In the genomic region with DNA sequence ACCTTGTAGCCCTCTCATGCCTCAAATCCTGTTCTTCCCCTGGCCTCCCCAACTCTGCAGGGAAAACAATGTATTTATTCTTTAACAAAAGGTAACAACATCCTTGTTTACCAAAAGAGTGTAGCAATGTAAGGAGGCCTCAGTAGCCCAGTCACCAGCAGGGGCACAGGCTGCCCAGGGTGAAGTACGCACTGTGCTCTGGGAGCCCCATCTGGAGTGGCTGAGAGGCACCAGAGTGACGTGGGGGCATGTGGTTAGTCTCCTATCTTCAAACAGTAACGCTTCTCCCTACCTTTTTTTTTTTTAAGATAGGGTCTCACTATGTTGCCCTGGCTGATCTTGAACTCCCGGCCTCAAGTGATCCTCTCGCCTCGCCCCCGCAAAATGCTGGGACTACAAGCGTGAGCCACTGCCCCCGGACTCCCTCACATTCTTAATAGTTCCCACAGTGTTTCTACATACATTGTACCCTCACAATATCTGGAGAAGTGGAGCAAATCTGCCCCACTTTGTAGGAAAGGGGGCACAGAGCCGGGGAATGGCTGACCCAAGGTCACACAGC, we compare ENCODE assay signal across 12 cellular contexts. TPM values are rescaled to one million over a fixed set of nuclear protein-coding genes. Genes with fewer than 3 reads are reported as not detected.
A peak's percentile ranks its signal among the peaks of the same experiment; 100 is the strongest.
DNase-seq lines count a peak whose midpoint lies in the region; ATAC-seq and TF ChIP-seq lines count a peak whose summit lies in the region.
"Had no signal": no experiment of that assay in that cellular context is flagged by ENCODE, and none has a peak within 500 bp of the region (broad histone marks: within the 10 kb centered on the region; RNA-seq: fewer than 3 reads in every experiment).

No MANE protein-coding gene starts in this region.

- H3K27me3 ChIP-seq in heart right ventricle: peaks cover 0 to 18% (median 0%) of the 10 kb centered on the region in 7 donors

- DNase-seq in heart right ventricle (no peak), Right ventricle myocardium superior (no peak), neural crest cell (ENCODE audit: low read depth, low spot score) (no peak), nephron progenitor cell (no peak), COLO668 (lab: John Stamatoyannopoulos, UW; ENCODE audit: unreplicated experiment) (no peak), foreskin melanocyte (no peak)
- no peak for DNase-seq in central memory CD8-positive, alpha-beta T cell (ENCODE audit: low spot score in 2 of 2)
- DNase-seq: KBM-7, NCI-H524 had no signal

- no peaks in the 10 kb centered on the region for H3K9me3 Mint-ChIP-seq in central memory CD8-positive, alpha-beta T cell
- H3K9me3 Mint-ChIP-seq in neural crest cell (no peaks in the 10 kb centered on the region), nephron progenitor cell (no peaks in the 10 kb centered on the region)

- H3K27ac ChIP-seq in heart right ventricle (peak overlapping the region; percentile 53 to 92 (median 73)), urinary bladder (ENCODE audit: low read depth) (peak overlapping the region; percentile 73)
- H3K27ac ChIP-seq: C4-2B had no signal

- ATAC-seq in heart right ventricle: no peak
- no peak for ATAC-seq in Right ventricle myocardium superior (ENCODE audit: poor library complexity)
- ATAC-seq in central memory CD8-positive, alpha-beta T cell (replicated peaks; ENCODE audit: extremely low read depth, poor library complexity, severe bottlenecking): no peak
- ATAC-seq: SK-N-SH treated with all-trans-retinoic acid at 6 μM for 48 hours had no signal

- H3K4me1 Mint-ChIP-seq in central memory CD8-positive, alpha-beta T cell: peaks cover 67% of the 10 kb centered on the region
- peaks cover 39% of the 10 kb centered on the region for H3K4me1 Mint-ChIP-seq in neural crest cell
- H3K4me1 Mint-ChIP-seq in nephron progenitor cell: peaks cover 75% of the 10 kb centered on the region

- H3K4me3 ChIP-seq in heart right ventricle (peak overlapping the region in 3 of 10 donors; percentile 4 to 22 (median 22)), urinary bladder (ENCODE audit: low read depth, low read length) (peak overlapping the region; percentile 2)

- H3K4me1 ChIP-seq in heart right ventricle (peaks cover 32 to 87% (median 78%) of the 10 kb centered on the region in 9 donors), urinary bladder (ENCODE audit: insufficient read depth) (no peaks in the 10 kb centered on the region)

- WGBS in heart right ventricle, 2 donors: 90 to 92% methylated on average over 10 of the region's 10 CpGs
- WGBS in urinary bladder: 81% methylated on average over 10 of the region's 10 CpGs

- H3K36me3 ChIP-seq in heart right ventricle (no peaks in the 10 kb centered on the region), urinary bladder (ENCODE audit: insufficient read depth) (no peaks in the 10 kb centered on the region)

- H3K27me3 Mint-ChIP-seq in central memory CD8-positive, alpha-beta T cell: no peaks in the 10 kb centered on the region
- H3K27me3 Mint-ChIP-seq in neural crest cell (ENCODE audit: low read depth): peaks cover 3% of the 10 kb centered on the region
- H3K27me3 Mint-ChIP-seq in nephron progenitor cell (ENCODE audit: low read depth, poor library complexity): peaks cover 29% of the 10 kb centered on the region

- intact Hi-C loops in heart right ventricle (cut with DNase I): loop anchor here in 1 of 10 donors (5.0 kb wide), 1 partner anchor 84 kb away; no protein-coding TSS in a partner anchor
- intact Hi-C loops in Right ventricle myocardium superior (cut with DNase I): loop anchor here (5.0 kb wide), 1 partner anchor 84 kb away; no protein-coding TSS in a partner anchor

- H3K4me3 Mint-ChIP-seq in central memory CD8-positive, alpha-beta T cell: no peak overlapping the region
- H3K4me3 Mint-ChIP-seq in neural crest cell (peak overlapping the region; percentile 43), nephron progenitor cell (no peak overlapping the region)

- no peaks in the 10 kb centered on the region for H3K9me3 ChIP-seq in heart right ventricle

- TF ChIP-seq CTCF in heart right ventricle (IDR thresholded peaks at IDR 0.05) (no peak), neural crest cell (conservative IDR thresholded peaks at IDR 0.05) (no peak), nephron progenitor cell (IDR thresholded peaks at IDR 0.05) (no peak)

- H3K36me3 Mint-ChIP-seq in central memory CD8-positive, alpha-beta T cell (ENCODE audit: insufficient read depth): peaks cover 9% of the 10 kb centered on the region
- no peaks in the 10 kb centered on the region for H3K36me3 Mint-ChIP-seq in neural crest cell (ENCODE audit: low read depth)
- H3K36me3 Mint-ChIP-seq in nephron progenitor cell (ENCODE audit: low read depth): no peaks in the 10 kb centered on the region

- peak overlapping the region; percentile 23 for H3K27ac Mint-ChIP-seq in central memory CD8-positive, alpha-beta T cell (ENCODE audit: low read depth)
- H3K27ac Mint-ChIP-seq in neural crest cell (ENCODE audit: unreplicated experiment) (peak overlapping the region; percentile 65), nephron progenitor cell (no peak overlapping the region)

RNA-seq across cellular contexts. Expression of a gene that starts 51.3 kb away (rescaled TPM):
- total RNA-seq in heart right ventricle (10 to 100 TPM; 30.6 to 81.8 (median 53.1) TPM), Right ventricle myocardium superior (45.3 TPM), neural crest cell (38.3 and 40.3 TPM in 2 replicates), urinary bladder (32.5 TPM)
- polyA plus RNA-seq in heart right ventricle (10 to 100 TPM; 41.4 to 44.7 TPM), urinary bladder (121 TPM)
